ENCODE assay signal across 8 cellular contexts in genomic region chr17:76585649-76586593, GRCh38. TPM values are rescaled to one million over a fixed set of nuclear protein-coding genes. Genes with fewer than 3 reads are reported as not detected.
DNase-seq lines count a peak whose midpoint lies in the region; ATAC-seq, FAIRE-seq and TF ChIP-seq lines count a peak whose summit lies in the region.

Gene ST6GALNAC2, minus strand, starts transcription at chr17:76585860. Its CDS starts 52 bp downstream, at chr17:76585808.

- H3K27me3 ChIP-seq in heart left ventricle (peaks cover 0 to 43% (median 3%) of the 10 kb centered on the region in 9 donors), pancreas (no peaks in the 10 kb centered on the region)

- H3K27ac ChIP-seq in heart left ventricle (peak within 1 kb of the TSS in 9 of 12 donors; percentile 5 to 68 (median 46)), pancreas (peak within 1 kb of the TSS; percentile 63 to 77 (median 68))

- no peaks in the 10 kb centered on the region for H3K9me3 Mint-ChIP-seq in activated naive CD4-positive, alpha-beta T cell treated with anti-CD3 and anti-CD28 coated beads, Interleukin-2, amount 50 U/mL, for 24 hours

- no peak for TF ChIP-seq POLR2A in heart left ventricle (IDR thresholded peaks at IDR 0.05)

- intact Hi-C loops in heart left ventricle (cut with DNase I) = loop anchor here in 4 of 10 donors (1.0 to 5.0 kb wide), 4 partner anchors 36 to 64 kb away; no protein-coding TSS in a partner anchor
- intact Hi-C loops in pancreas (cut with DNase I) = no loop called here

- H3K4me3 Mint-ChIP-seq in activated naive CD4-positive, alpha-beta T cell treated with anti-CD3 and anti-CD28 coated beads, Interleukin-2, amount 50 U/mL, for 24 hours = peak within 1 kb of the TSS; percentile 63

- peak; percentile 84 to 94 (median 94) for ATAC-seq in heart left ventricle
- ATAC-seq in pancreas = peak; percentile 89 to 93 (median 91)
- no peak for ATAC-seq in HG03520 (IDR thresholded peaks at IDR 0.05; ENCODE audit: unreplicated experiment)
- ATAC-seq in HG03135 (IDR thresholded peaks at IDR 0.05; ENCODE audit: unreplicated experiment) = no peak

- H3K4me1 Mint-ChIP-seq in activated naive CD4-positive, alpha-beta T cell treated with anti-CD3 and anti-CD28 coated beads, Interleukin-2, amount 50 U/mL, for 24 hours = peaks cover 8% of the 10 kb centered on the region

- FAIRE-seq in pancreas (lab: Jason Lieb, UNC) = no peak

- DNase-seq in A172 (ENCODE audit: low spot score) (peak; percentile 53), NOMO-1 treated with dmso at 0.1 percent for 144 hours (lab: John Stamatoyannopoulos, UW; ENCODE audit: unreplicated experiment) (peak; percentile 72), heart left ventricle (peak; percentile 55 to 82 (median 78)), pancreas (peak; percentile 65 to 91 (median 78))

- WGBS in heart left ventricle, 4 donors = 1 to 2% (median 1%) methylated on average over 27 to 84 of the region's 84 CpGs
- WGBS in pancreas, 2 donors = 1% methylated on average over 50 to 84 of the region's 84 CpGs

- H3K4me3 ChIP-seq in heart left ventricle = peak within 1 kb of the TSS; percentile 57 to 81 (median 64)
- peak within 1 kb of the TSS; percentile 31 to 67 (median 42) for H3K4me3 ChIP-seq in pancreas

- H3K27me3 Mint-ChIP-seq in activated naive CD4-positive, alpha-beta T cell treated with anti-CD3 and anti-CD28 coated beads, Interleukin-2, amount 50 U/mL, for 24 hours = peaks cover 35% of the 10 kb centered on the region

- H3K36me3 ChIP-seq in heart left ventricle (no peaks in the 10 kb centered on the region), pancreas (no peaks in the 10 kb centered on the region)

- TF ChIP-seq CTCF in GM12873 (IDR thresholded peaks at IDR 0.05; ENCODE audit: insufficient read depth, low read depth, low read length, missing control alignments) (peak; percentile 24), heart left ventricle (IDR thresholded peaks at IDR 0.05) (peak in 11 of 12 donors; percentile 15 to 65 (median 42)), pancreas (IDR thresholded peaks at IDR 0.05) (peak in 1 of 4 donors; percentile 30)

- peaks cover 5% of the 10 kb centered on the region for H3K36me3 Mint-ChIP-seq in activated naive CD4-positive, alpha-beta T cell treated with anti-CD3 and anti-CD28 coated beads, Interleukin-2, amount 50 U/mL, for 24 hours

- no peak within 1 kb of the TSS for H3K27ac Mint-ChIP-seq in activated naive CD4-positive, alpha-beta T cell treated with anti-CD3 and anti-CD28 coated beads, Interleukin-2, amount 50 U/mL, for 24 hours

- H3K4me1 ChIP-seq in heart left ventricle = peaks cover 0 to 25% (median 17%) of the 10 kb centered on the region in 12 donors
- no peaks in the 10 kb centered on the region for H3K4me1 ChIP-seq in pancreas

- H3K9me3 ChIP-seq in heart left ventricle (no peaks in the 10 kb centered on the region), pancreas (no peaks in the 10 kb centered on the region)

RNA-seq across cellular contexts. Expression of gene ST6GALNAC2, which starts in this region (rescaled TPM):
- total RNA-seq in A172 (2014; rRNA removed; shearing (Covaris generic)) = 5.1 and 6.8 TPM in 2 replicates
- total RNA-seq in heart left ventricle (1 to 10 TPM; 3.3 to 7.8 (median 5.6) TPM), pancreas (10 to 100 TPM in 1 of 6 donors, 1 to 10 TPM in 5; 5.0 to 11.4 (median 5.9) TPM)
- polyA plus RNA-seq in heart left ventricle (1 to 10 TPM; 2.1 to 2.3 TPM), pancreas (10 to 100 TPM in 1 of 2 donors, 1 to 10 TPM in 1; 8.1 to 15.0 TPM)

Comparison
In these comparisons a context has a peak if more than half of its experiments do, and no peak if none do; other contexts are left out.
1. ATAC-seq: peak in heart left ventricle (4 of 4) and pancreas (4 of 4); none in HG03520 (single experiment) and HG03135 (single experiment).
2. Peak in every context shown above with its lines, with median percentiles within 50 percentile points of each other: DNase-seq.